20 cellular contexts compared by ENCODE assay signal in genomic region chr15:52798529-52799101, GRCh38. TPM values are rescaled to one million over a fixed set of nuclear protein-coding genes. Genes with fewer than 3 reads are reported as not detected.
DNase-seq lines count a peak whose midpoint lies in the region; TF ChIP-seq lines count a peak whose summit lies in the region.
"Had no signal": no experiment of that assay in that cellular context is flagged by ENCODE, and none has a peak within 500 bp of the region (broad histone marks: within the 10 kb centered on the region; RNA-seq: fewer than 3 reads in every experiment).

No MANE protein-coding gene starts in this region.

- H3K36me3 ChIP-seq in GM06990 (ENCODE audit: control insufficient read depth, insufficient read depth, low read length) (no peaks in the 10 kb centered on the region), MM.1S (replicated peaks; ENCODE audit: insufficient read depth, low read length) (no peaks in the 10 kb centered on the region), iPS-20b (ENCODE audit: insufficient read depth, low read depth, low read length) (peaks cover 8% of the 10 kb centered on the region; the same call in 1 of the 2 replicates), osteoblast (ENCODE audit: insufficient read depth, low read length) (no peaks in the 10 kb centered on the region)
- H3K36me3 ChIP-seq: HAP-1, lower lobe of right lung, thyroid gland had no signal

- H3K79me2 ChIP-seq in MM.1S (ENCODE audit: low read length) (no peaks in the 10 kb centered on the region), osteoblast (ENCODE audit: insufficient read depth, low read length) (no peaks in the 10 kb centered on the region)

- H3K9ac ChIP-seq in MM.1S (ENCODE audit: low read length): no peak overlapping the region
- 0 out of 2 replicates have a peak overlapping the region, but pooled peaks have one; percentile 42 for H3K9ac ChIP-seq in iPS-20b (ENCODE audit: low read depth, low read length)

- H4K20me1 ChIP-seq in MM.1S (ENCODE audit: insufficient read depth, low read length) (no peaks in the 10 kb centered on the region), osteoblast (ENCODE audit: insufficient read depth, low read length) (no peaks in the 10 kb centered on the region)

- peak; percentile 2 for TF ChIP-seq CTCF in GM06990 (IDR thresholded peaks at IDR 0.05; ENCODE audit: insufficient read depth, low read length, poor library complexity, severe bottlenecking)
- no peak for TF ChIP-seq CTCF in MM.1S (IDR thresholded peaks at IDR 0.05; ENCODE audit: low read length)
- no peak for TF ChIP-seq CTCF in osteoblast (IDR thresholded peaks at IDR 0.05; ENCODE audit: extremely low read depth, low read depth, low read length)

- H3K4me3 ChIP-seq in GM06990 (replicated peaks; ENCODE audit: low read depth, low read length): no peak overlapping the region
- no peak overlapping the region for H3K4me3 ChIP-seq in MM.1S (ENCODE audit: low read length)
- peak overlapping the region; percentile 55; the same call in 1 of the 2 replicates for H3K4me3 ChIP-seq in iPS-20b (ENCODE audit: low read length)
- H3K4me3 ChIP-seq in osteoblast (ENCODE audit: insufficient read depth, low read length): no peak overlapping the region
- H3K4me3 ChIP-seq: HAP-1, lower lobe of right lung, thyroid gland had no signal

- no peak for DNase-seq in GM06990 (ENCODE audit: extremely low read depth, insufficient read length)
- DNase-seq in MM.1S: no peak
- DNase-seq in osteoblast (ENCODE audit: insufficient read length, low spot score, missing footprints): peak; percentile 87
- no peak for DNase-seq in HCEC 1CT
- no peak for DNase-seq in NOMO-1 treated with DMSO at 0.1 percent for 48 hours (lab: John Stamatoyannopoulos, UW; ENCODE audit: unreplicated experiment)
- no peak for DNase-seq in stimulated activated CD4-positive, alpha-beta T cell treated with anti-CD3 and anti-CD28 coated beads, Interleukin-15, amount 100 ng/mL, for 24 hours
- DNase-seq in DMS114 treated with DMSO at 0.1 percent for 48 hours (lab: John Stamatoyannopoulos, UW; ENCODE audit: unreplicated experiment): no peak
- DNase-seq: activated CD4-positive, alpha-beta T cell treated with anti-CD3 and anti-CD28 coated beads for 1 hour; activated T-cell treated with anti-CD3 and anti-CD28 coated beads, Interleukin-2, amount 50 U/mL, for 72 hours; CD4-positive, alpha-beta memory T cell; DMS53; effector memory CD8-positive, alpha-beta T cell; lower lobe of right lung; NCI-H1417 treated with DMSO at 0.1 percent for 48 hours; NCI-H526; right cardiac atrium; thyroid gland had no signal

- no peaks in the 10 kb centered on the region for H3K9me3 ChIP-seq in MM.1S (replicated peaks; ENCODE audit: insufficient read depth, low read length)
- no peaks in the 10 kb centered on the region for H3K9me3 ChIP-seq in iPS-20b (ENCODE audit: insufficient read depth, low read depth, low read length)
- no peaks in the 10 kb centered on the region for H3K9me3 ChIP-seq in osteoblast (ENCODE audit: low read depth, low read length)
- H3K9me3 ChIP-seq: HAP-1, lower lobe of right lung, thyroid gland had no signal

- no peak overlapping the region for H2AFZ ChIP-seq in MM.1S (ENCODE audit: low read length)
- no peak overlapping the region for H2AFZ ChIP-seq in osteoblast (ENCODE audit: low read length)

- H3K4me2 ChIP-seq in MM.1S (ENCODE audit: low read depth, low read length) (peak overlapping the region; percentile 52; the same call in 1 of the 2 replicates), osteoblast (ENCODE audit: insufficient read depth, low read length) (no peak overlapping the region)

- 0 out of 2 replicates have a peak, but pooled peaks cover 4% of the 10 kb centered on the region for H3F3A ChIP-seq in MM.1S (ENCODE audit: insufficient read depth, low read length)

- peaks cover 13% of the 10 kb centered on the region for H3K27me3 ChIP-seq in GM06990 (replicated peaks; ENCODE audit: control insufficient read depth, insufficient read depth, low read length)
- peaks cover 83% of the 10 kb centered on the region for H3K27me3 ChIP-seq in MM.1S (replicated peaks; ENCODE audit: insufficient read depth, low read length)
- peaks cover 100% of the 10 kb centered on the region for H3K27me3 ChIP-seq in iPS-20b (ENCODE audit: insufficient read depth, low read length)
- H3K27me3 ChIP-seq in osteoblast (ENCODE audit: insufficient read depth, low read length): peaks cover 100% of the 10 kb centered on the region

- no peaks in the 10 kb centered on the region for H3K4me1 ChIP-seq in MM.1S (ENCODE audit: low read length)
- H3K4me1 ChIP-seq in iPS-20b (ENCODE audit: insufficient read depth, low read length): peaks cover 54% of the 10 kb centered on the region; the same call in 1 of the 2 replicates
- no peaks in the 10 kb centered on the region for H3K4me1 ChIP-seq in osteoblast (ENCODE audit: insufficient read depth, low read length)

- no peak overlapping the region for H3K27ac ChIP-seq in MM.1S (ENCODE audit: low read length)
- no peak overlapping the region for H3K27ac ChIP-seq in iPS-20b (ENCODE audit: low read length)
- no peak overlapping the region for H3K27ac ChIP-seq in osteoblast (ENCODE audit: low read depth, low read length)
- H3K27ac ChIP-seq: lower lobe of right lung, thyroid gland had no signal

- H3K9me2 ChIP-seq in MM.1S (replicated peaks; ENCODE audit: insufficient read depth, low read length): no peaks in the 10 kb centered on the region

RNA-seq across cellular contexts. Expression of gene ONECUT1, which starts 8.5 kb away (rescaled TPM):
- not detected in 2 replicates for total RNA-seq in osteoblast
- total RNA-seq: activated T-cell treated with anti-CD3 and anti-CD28 coated beads, Interleukin-2, amount 50 U/mL, for 72 hours; CD4-positive, alpha-beta memory T cell; glomerular endothelial cell; lower lobe of right lung; thyroid gland had no signal
